Comparison of ENCODE assay signal across 1 cellular context in the genomic region with DNA sequence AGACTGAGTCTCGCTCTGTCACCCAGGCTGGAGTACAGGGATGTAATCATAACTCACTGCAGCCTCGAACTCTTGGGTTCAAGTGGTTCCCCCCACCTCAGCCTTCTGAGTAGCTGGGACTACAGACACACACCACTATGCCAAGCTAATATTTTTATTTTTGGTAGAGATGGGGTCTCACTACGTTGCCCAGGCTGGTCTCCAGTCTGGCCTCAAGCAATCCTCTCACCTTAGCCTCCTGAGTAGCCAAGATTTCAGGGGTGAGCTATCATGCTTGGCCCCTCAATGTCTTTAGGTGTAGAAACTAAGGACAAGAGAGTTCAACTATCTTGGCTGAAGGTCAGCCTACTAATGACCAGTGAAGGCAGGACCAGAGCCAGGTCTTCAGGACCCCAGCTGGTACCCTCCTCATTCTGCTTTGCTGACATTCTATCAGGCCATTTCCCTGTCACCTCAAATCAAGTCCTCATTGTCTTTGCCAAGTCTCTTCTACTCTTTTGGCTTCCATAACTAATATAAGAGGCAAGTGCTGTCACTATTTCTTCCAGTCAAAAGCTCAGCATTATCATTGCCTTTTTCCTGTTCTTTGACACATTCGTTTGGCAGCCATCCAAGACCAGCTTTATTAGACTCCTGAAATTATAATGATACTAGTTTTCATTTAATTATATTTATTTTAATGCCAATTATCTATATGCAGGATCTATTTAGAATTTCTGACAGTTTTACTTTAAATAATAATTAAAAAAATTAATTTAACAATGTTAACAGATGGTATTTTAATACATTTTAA.
TF ChIP-seq lines count a peak whose summit lies in the region.

No MANE protein-coding gene starts in this region.

TF ChIP-seq in SK-N-SH treated with all-trans-retinoic acid at 6 μM for 48 hours, 23 proteins besides CTCF, POLR2A, EP300 and RAD21 (continued from another document):
- TF ChIP-seq PPARA (CRISPR knock-in tag; IDR thresholded peaks at IDR 0.05; ENCODE audit: borderline replicate concordance): no peak
